In genomic region chr7:134811798-134812197, GRCh38 we compare ENCODE assay signal across 15 cellular contexts. TPM values are rescaled to one million over a fixed set of nuclear protein-coding genes. Genes with fewer than 3 reads are reported as not detected.
DNase-seq lines count a peak whose midpoint lies in the region; ATAC-seq and TF ChIP-seq lines count a peak whose summit lies in the region.
"Had no signal": no experiment of that assay in that cellular context is flagged by ENCODE, and none has a peak within 500 bp of the region (broad histone marks: within the 10 kb centered on the region; RNA-seq: fewer than 3 reads in every experiment).

No MANE protein-coding gene starts in this region.

- H3K9me3 ChIP-seq in esophagus muscularis mucosa (no peaks in the 10 kb centered on the region), testis (no peaks in the 10 kb centered on the region)

- TF ChIP-seq EP300 in esophagus muscularis mucosa (IDR thresholded peaks at IDR 0.05), result no peak

- DNase-seq in LHCN-M2 (ENCODE audit: low read depth) (peak; percentile 31), esophagus muscularis mucosa (ENCODE audit: extremely low spot score) (no peak), left lobe of liver (ENCODE audit: low spot score) (no peak), testis (no peak), SK-N-DZ (ENCODE audit: low spot score) (no peak), inferior parietal cortex (ENCODE audit: extremely low spot score) (no peak), T1000 (lab: John Stamatoyannopoulos, UW) (no peak)
- DNase-seq: activated B cell treated with CpG ODN at 0.5 μM for 24 hours; activated naive CD4-positive, alpha-beta T cell treated with anti-CD3 and anti-CD28 coated beads, Interleukin-2, amount 50 U/mL, for 16 hours; naive thymus-derived CD4-positive, alpha-beta T cell; NCI-H2227 treated with DMSO at 0.1 percent for 48 hours; retina; stimulated activated naive B cell treated with anti-CD40 and anti-IgM and Interleukin-4, amounts not matched to agents 10 μg/mL and 1 μg/mL and 100 μg/mL, for 72 hours had no signal

- ATAC-seq in left lobe of liver, result peak; percentile 35
- ATAC-seq in GM21737 (IDR thresholded peaks at IDR 0.05; ENCODE audit: unreplicated experiment), result no peak
- ATAC-seq: naive thymus-derived CD4-positive, alpha-beta T cell; stimulated activated naive B cell treated with anti-CD40 and anti-IgM and Interleukin-4, amounts not matched to agents 10 μg/mL and 1 μg/mL and 100 μg/mL, for 72 hours had no signal

- no peaks in the 10 kb centered on the region for H3K27me3 ChIP-seq in esophagus muscularis mucosa
- no peaks in the 10 kb centered on the region for H3K27me3 ChIP-seq in testis

- H3K27ac ChIP-seq in esophagus muscularis mucosa (replicated peaks in 1 of 4) (peak overlapping the region; percentile 53 to 71 (median 60)), testis (peak overlapping the region; percentile 55 to 83)
- H3K27ac ChIP-seq: epithelial cell of prostate had no signal

- no peak for TF ChIP-seq POLR2A in esophagus muscularis mucosa (IDR thresholded peaks at IDR 0.05; ENCODE audit: low read depth)
- no peak for TF ChIP-seq POLR2A in testis (IDR thresholded peaks at IDR 0.05)

- no peak for TF ChIP-seq CTCF in esophagus muscularis mucosa (IDR thresholded peaks at IDR 0.05)
- no peak for TF ChIP-seq CTCF in testis (IDR thresholded peaks at IDR 0.05)

- no peak overlapping the region for H3K4me3 ChIP-seq in esophagus muscularis mucosa
- H3K4me3 ChIP-seq in testis, result no peak overlapping the region

- intact Hi-C loops in esophagus muscularis mucosa (cut with DNase I) (no loop called here), testis (cut with DNase I; ENCODE audit: low total_unique reads) (no loop called here)

- H3K36me3 ChIP-seq in esophagus muscularis mucosa (peaks cover 0 to 18% (median 4%) of the 10 kb centered on the region in 4 donors), testis (ENCODE audit: low read depth, missing control alignments) (no peaks in the 10 kb centered on the region)

- H3K4me1 ChIP-seq in esophagus muscularis mucosa (peaks cover 69 to 100% (median 94%) of the 10 kb centered on the region in 4 donors), testis (peaks cover 30% of the 10 kb centered on the region)

- WGBS in esophagus muscularis mucosa, result 6% methylated on average over 2 of the region's 2 CpGs
- WGBS in testis, 2 donors, result 18 to 25% methylated on average over 2 of the region's 2 CpGs

RNA-seq across cellular contexts. Expression of gene CALD1, which starts 32.4 kb away (rescaled TPM):
- total RNA-seq in LHCN-M2 (2014; rRNA removed) (188 and 230 TPM in 2 replicates), esophagus muscularis mucosa (1,000 to 10,000 TPM; 2,057 to 3,140 (median 2,687) TPM), left lobe of liver (145 TPM), testis (100 to 1,000 TPM; 135 to 153 TPM)
- polyA plus RNA-seq in LHCN-M2 (2012), result 342 TPM
- polyA plus RNA-seq in testis (ENCODE audit: insufficient read depth, low read depth, low replicate concordance), result 103 TPM
- polyA plus RNA-seq in SK-N-DZ (2014; cell fraction: cytosol; rRNA removed), result 16.3 and 19.1 TPM in 2 replicates
- 19.3 and 21.5 TPM in 2 replicates for polyA plus RNA-seq in SK-N-DZ (2014; cell fraction: nucleus; rRNA removed)
